ENCODE assay signal across 9 cellular contexts in genomic region chr17:44350733-44351226, GRCh38.
DNase-seq lines count a peak whose midpoint lies in the region; ATAC-seq, FAIRE-seq and TF ChIP-seq lines count a peak whose summit lies in the region.
"Had no signal": no experiment of that assay in that cellular context is flagged by ENCODE, and none has a peak within 500 bp of the region (broad histone marks: within the 10 kb centered on the region; RNA-seq: fewer than 3 reads in every experiment).

No MANE protein-coding gene starts in this region.

- TF ChIP-seq EP300 in Ishikawa (IDR thresholded peaks at IDR 0.05; ENCODE audit: borderline replicate concordance): no peak

- peaks cover 4% of the 10 kb centered on the region for H3K4me1 Mint-ChIP-seq in T-helper 2 cell treated with Interferon-gamma antibody and Interleukin-4, amounts not matched to agents 5 μg/mL and 100 μg/mL, for 36 hours (ENCODE audit: low read depth)

- peak; percentile 78 for TF ChIP-seq CTCF in D721Med (IDR thresholded peaks at IDR 0.05; ENCODE audit: insufficient read depth, missing control alignments)

- H3K4me3 Mint-ChIP-seq in T-helper 2 cell treated with Interferon-gamma antibody and Interleukin-4, amounts not matched to agents 5 μg/mL and 100 μg/mL, for 36 hours: no peak overlapping the region

- H3K27me3 Mint-ChIP-seq in T-helper 2 cell treated with Interferon-gamma antibody and Interleukin-4, amounts not matched to agents 5 μg/mL and 100 μg/mL, for 36 hours (ENCODE audit: low read depth): peaks cover 8% of the 10 kb centered on the region

- no peaks in the 10 kb centered on the region for H3K9me3 Mint-ChIP-seq in T-helper 2 cell treated with Interferon-gamma antibody and Interleukin-4, amounts not matched to agents 5 μg/mL and 100 μg/mL, for 36 hours

- H3K27ac Mint-ChIP-seq in T-helper 2 cell treated with Interferon-gamma antibody and Interleukin-4, amounts not matched to agents 5 μg/mL and 100 μg/mL, for 36 hours: no peak overlapping the region

- TF ChIP-seq RAD21 in Ishikawa (IDR thresholded peaks at IDR 0.05; ENCODE audit: low read depth): peak; percentile 71

- FAIRE-seq in D721Med (lab: Jason Lieb, UNC): no peak
- FAIRE-seq: TTC549 had no signal

- peak; percentile 98 for DNase-seq in D721Med (ENCODE audit: insufficient read length, low spot score)
- DNase-seq in T-helper 2 cell treated with Interferon-gamma antibody and Interleukin-4, amounts not matched to agents 5 μg/mL and 100 μg/mL, for 36 hours (ENCODE audit: low spot score): peak; percentile 62
- DNase-seq in amygdala (lab: John Stamatoyannopoulos, UW): peak in 41 of 56 donors; percentile 9 to 80 (median 46)
- DNase-seq in hepatic stellate cell (ENCODE audit: low spot score): peak; percentile 89
- DNase-seq in stimulated activated CD4-positive, alpha-beta T cell treated with anti-CD3 and anti-CD28 coated beads, Interleukin-12 subunit alpha, Interleukin-12 subunit beta, amount 100 ng/mL, for 4 hours: peak; percentile 71

- no peak for ATAC-seq in GM21515 (IDR thresholded peaks at IDR 0.05; ENCODE audit: unreplicated experiment)
- ATAC-seq in HG03442 (IDR thresholded peaks at IDR 0.05; ENCODE audit: unreplicated experiment): no peak

- H3K36me3 Mint-ChIP-seq in T-helper 2 cell treated with Interferon-gamma antibody and Interleukin-4, amounts not matched to agents 5 μg/mL and 100 μg/mL, for 36 hours (ENCODE audit: low read depth): peaks cover 3% of the 10 kb centered on the region

TF ChIP-seq in Ishikawa, 13 proteins besides CTCF, POLR2A, EP300 and RAD21:
- TF ChIP-seq YY1 (IDR thresholded peaks at IDR 0.05; ENCODE audit: low read depth) (no peak), MAX (IDR thresholded peaks at IDR 0.05) (no peak), EGR1 (IDR thresholded peaks at IDR 0.05) (no peak), CEBPB (IDR thresholded peaks at IDR 0.05) (no peak), REST (IDR thresholded peaks at IDR 0.05; ENCODE audit: low read depth) (no peak), NFIC (IDR thresholded peaks at IDR 0.05) (no peak), ZBTB7A (IDR thresholded peaks at IDR 0.05; ENCODE audit: low read depth) (no peak), TCF12 (IDR thresholded peaks at IDR 0.05; ENCODE audit: low read depth) (no peak), TAF1 (IDR thresholded peaks at IDR 0.05; ENCODE audit: low read depth) (no peak), FOXM1 (IDR thresholded peaks at IDR 0.05; ENCODE audit: borderline replicate concordance, low read depth) (no peak), TEAD4 (IDR thresholded peaks at IDR 0.05) (no peak), CREB1 (IDR thresholded peaks at IDR 0.05; ENCODE audit: low read depth) (no peak)
- TF ChIP-seq, protein P1, sequence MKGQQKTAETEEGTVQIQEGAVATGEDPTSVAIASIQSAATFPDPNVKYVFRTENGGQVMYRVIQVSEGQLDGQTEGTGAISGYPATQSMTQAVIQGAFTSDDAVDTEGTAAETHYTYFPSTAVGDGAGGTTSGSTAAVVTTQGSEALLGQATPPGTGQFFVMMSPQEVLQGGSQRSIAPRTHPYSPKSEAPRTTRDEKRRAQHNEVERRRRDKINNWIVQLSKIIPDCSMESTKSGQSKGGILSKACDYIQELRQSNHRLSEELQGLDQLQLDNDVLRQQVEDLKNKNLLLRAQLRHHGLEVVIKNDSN (IDR thresholded peaks at IDR 0.05): no peak

Comparison
In these comparisons a context has a peak if more than half of its experiments do, and no peak if none do; other contexts are left out.
1. DNase-seq: peak in every context shown above with its lines; median percentile 98 in D721Med; 89 in hepatic stellate cell; 71 in stimulated activated CD4-positive, alpha-beta T cell treated with anti-CD3 and anti-CD28 coated beads, Interleukin-12 subunit alpha, Interleukin-12 subunit beta, amount 100 ng/mL, for 4 hours; 62 in T-helper 2 cell treated with Interferon-gamma antibody and Interleukin-4, amounts not matched to agents 5 μg/mL and 100 μg/mL, for 36 hours; 46 in amygdala.